8 cellular contexts compared by ENCODE assay signal in the genomic region with DNA sequence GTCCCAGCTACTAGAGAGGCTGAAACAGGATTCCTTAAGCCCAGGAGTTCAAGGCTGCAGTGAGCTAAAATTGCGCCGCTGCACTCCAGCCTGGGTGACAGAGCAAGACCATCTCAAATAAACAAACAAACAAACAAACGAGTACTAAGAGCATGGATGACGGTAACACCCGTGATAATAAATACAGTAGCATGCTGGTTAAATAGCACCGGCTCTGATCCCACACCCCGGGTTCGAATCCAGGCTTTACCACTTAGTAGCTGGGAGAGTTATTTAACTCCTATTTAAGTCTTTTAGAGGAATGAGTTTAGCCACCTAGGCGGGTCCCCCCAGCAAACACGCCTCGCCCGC. TPM values are rescaled to one million over a fixed set of nuclear protein-coding genes. Genes with fewer than 3 reads are reported as not detected.
A peak's percentile ranks its signal among the peaks of the same experiment; 100 is the strongest.
DNase-seq lines count a peak whose midpoint lies in the region; ATAC-seq and TF ChIP-seq lines count a peak whose summit lies in the region.

No MANE protein-coding gene starts in this region.

- H3K27ac ChIP-seq in aorta (ENCODE audit: low read depth in 1 of 2, low read length in 2 of 2): no peak overlapping the region

- H3K27ac Mint-ChIP-seq in stimulated activated naive CD8-positive, alpha-beta T cell treated with anti-CD3 and anti-CD28 coated beads, Interleukin-15, Interleukin-2, amounts not matched to agents 100 ng/mL and 50 ng/mL, for 24 hours: peak overlapping the region; percentile 92
- peak overlapping the region; percentile 92 for H3K27ac Mint-ChIP-seq in MCF 10A (ENCODE audit: low read depth, unreplicated experiment)

- BruUV-seq in MCF 10A (replicated peaks; lab: Mats Ljungman, UMichigan): no TSS peak

- no peaks in the 10 kb centered on the region for H3K9me3 Mint-ChIP-seq in stimulated activated naive CD8-positive, alpha-beta T cell treated with anti-CD3 and anti-CD28 coated beads, Interleukin-15, Interleukin-2, amounts not matched to agents 100 ng/mL and 50 ng/mL, for 24 hours
- H3K9me3 Mint-ChIP-seq in MCF 10A (ENCODE audit: unreplicated experiment): no peaks in the 10 kb centered on the region

- H3K9me3 ChIP-seq in mucosa of descending colon (no peaks in the 10 kb centered on the region), aorta (ENCODE audit: control insufficient read depth, low read length) (no peaks in the 10 kb centered on the region)

- no peaks in the 10 kb centered on the region for H3K27me3 ChIP-seq in aorta (ENCODE audit: control insufficient read depth in 1 of 2, insufficient read depth in 2 of 2, low read length in 1 of 2)

- POLR2A ChIA-PET in MCF 10A (lab: Yijun Ruan, JAX): interaction anchor here (0.8 to 2.0 kb wide), 6 partner anchors 9 to 247 kb away, joined by 3 to 7 read pairs (median 6); a partner anchor contains a TSS

- peak overlapping the region; percentile 95 for H3K4me3 ChIP-seq in mucosa of descending colon
- peak overlapping the region; percentile 45 to 77 for H3K4me3 ChIP-seq in aorta (ENCODE audit: low read length in 2 of 2)

- H3K27me3 Mint-ChIP-seq in stimulated activated naive CD8-positive, alpha-beta T cell treated with anti-CD3 and anti-CD28 coated beads, Interleukin-15, Interleukin-2, amounts not matched to agents 100 ng/mL and 50 ng/mL, for 24 hours: no peaks in the 10 kb centered on the region
- no peaks in the 10 kb centered on the region for H3K27me3 Mint-ChIP-seq in MCF 10A (ENCODE audit: insufficient read depth, unreplicated experiment)

- 19% methylated on average over 12 of the region's 12 CpGs for WGBS in aorta, 2 donors

- no peak for DNase-seq in stimulated activated naive CD8-positive, alpha-beta T cell treated with anti-CD3 and anti-CD28 coated beads, Interleukin-15, Interleukin-2, amounts not matched to agents 100 U/mL and 50 U/mL, for 24 hours
- DNase-seq in MCF 10A (ENCODE audit: unreplicated experiment) (no peak), mucosa of descending colon (no peak), aorta (no peak)
- DNase-seq in activated effector memory CD4-positive, alpha-beta T cell treated with Interleukin-2 at 50 U/mL for 16 hours: no peak
- no peak for DNase-seq in NK-92 treated with Interleukin-12 subunit alpha and Interleukin-12 subunit beta, amount 100 ng/mL, for 24 hours (lab: John Stamatoyannopoulos, UW)

- H3K36me3 Mint-ChIP-seq in stimulated activated naive CD8-positive, alpha-beta T cell treated with anti-CD3 and anti-CD28 coated beads, Interleukin-15, Interleukin-2, amounts not matched to agents 100 ng/mL and 50 ng/mL, for 24 hours (ENCODE audit: low read depth): peaks cover 16% of the 10 kb centered on the region
- H3K36me3 Mint-ChIP-seq in MCF 10A (ENCODE audit: insufficient read depth, unreplicated experiment): peaks cover 14% of the 10 kb centered on the region

- H3K4me1 Mint-ChIP-seq in stimulated activated naive CD8-positive, alpha-beta T cell treated with anti-CD3 and anti-CD28 coated beads, Interleukin-15, Interleukin-2, amounts not matched to agents 100 ng/mL and 50 ng/mL, for 24 hours (ENCODE audit: low read depth): peaks cover 36% of the 10 kb centered on the region
- peaks cover 11% of the 10 kb centered on the region for H3K4me1 Mint-ChIP-seq in MCF 10A (ENCODE audit: insufficient read depth, unreplicated experiment)

- H3K4me3 Mint-ChIP-seq in stimulated activated naive CD8-positive, alpha-beta T cell treated with anti-CD3 and anti-CD28 coated beads, Interleukin-15, Interleukin-2, amounts not matched to agents 100 ng/mL and 50 ng/mL, for 24 hours: peak overlapping the region; percentile 91
- peak overlapping the region; percentile 84 for H3K4me3 Mint-ChIP-seq in MCF 10A (ENCODE audit: unreplicated experiment)

- no peak for TF ChIP-seq CTCF in MCF 10A (IDR thresholded peaks at IDR 0.05; ENCODE audit: unreplicated experiment)
- TF ChIP-seq CTCF in mucosa of descending colon (IDR thresholded peaks at IDR 0.05): no peak

- H3K4me1 ChIP-seq in mucosa of descending colon (ENCODE audit: low read depth) (peaks cover 9% of the 10 kb centered on the region), aorta (ENCODE audit: control insufficient read depth in 1 of 2, insufficient read depth in 2 of 2, low read length in 2 of 2) (no peaks in the 10 kb centered on the region)

- CTCF ChIA-PET in MCF 10A (lab: Yijun Ruan, JAX): interaction anchor here (0.7 to 3.3 kb wide), 6 partner anchors 35 to 93 kb away, joined by 3 to 19 read pairs (median 6); no protein-coding TSS in a partner anchor

- intact Hi-C loops in MCF 10A (cut with micrococcal nuclease) (loop anchor here (5.0 kb wide), 1 partner anchor 54 kb away; no protein-coding TSS in a partner anchor), mucosa of descending colon (cut with DNase I, micrococcal nuclease) (no loop called here), aorta (cut with DNase I) (loop anchor here (2.0 to 5.0 kb wide), 3 partner anchors 51 to 54 kb away; a partner anchor contains a TSS)

- no peaks in the 10 kb centered on the region for H3K36me3 ChIP-seq in mucosa of descending colon (ENCODE audit: low read depth)
- peaks cover 3 to 4% of the 10 kb centered on the region in 2 donors for H3K36me3 ChIP-seq in aorta (ENCODE audit: control insufficient read depth in 1 of 2, insufficient read depth in 2 of 2, low read length in 1 of 2)

- ATAC-seq in stimulated activated naive CD8-positive, alpha-beta T cell treated with anti-CD3 and anti-CD28 coated beads, Interleukin-15, Interleukin-2, amounts not matched to agents 100 U/mL and 50 U/mL, for 24 hours: no peak
- ATAC-seq in mucosa of descending colon (no peak), aorta (ENCODE audit: low FRiP score) (no peak), HG03521 (IDR thresholded peaks at IDR 0.05; ENCODE audit: unreplicated experiment) (no peak)

RNA-seq across cellular contexts. Expression of a gene that starts 0.3 kb away (rescaled TPM):
- total RNA-seq in MCF 10A (2022) (36.7 and 47.2 TPM in 2 replicates), mucosa of descending colon (10 to 100 TPM; 24.1 to 41.0 (median 30.8) TPM), aorta (10 to 100 TPM; 39.6 to 42.8 TPM)
- 10 to 100 TPM; 41.7 to 49.7 TPM for polyA plus RNA-seq in aorta

RNA-seq across cellular contexts. Expression of a gene that starts 30.9 kb away (rescaled TPM):
- not detected in 2 replicates for total RNA-seq in MCF 10A (2022)
- total RNA-seq in mucosa of descending colon: under 1 TPM in 1 of 3 donors, not detected in 2; 0.60 TPM
- total RNA-seq in aorta: not detected
- not detected for polyA plus RNA-seq in aorta

RNA-seq across cellular contexts. Expression of a gene that starts 53.2 kb away (rescaled TPM):
- 2.4 and 3.0 TPM in 2 replicates for total RNA-seq in MCF 10A (2022)
- 10 to 100 TPM; 12.1 to 25.5 (median 16.5) TPM for total RNA-seq in mucosa of descending colon
- 10 to 100 TPM; 10.3 to 11.5 TPM for total RNA-seq in aorta
- 1 to 10 TPM; 6.6 to 8.9 TPM for polyA plus RNA-seq in aorta

Comparison
In these comparisons a context has a peak if more than half of its experiments do, and no peak if none do; other contexts are left out.
1. intact Hi-C loops: an anchor here in MCF 10A (5.0 kb wide) and aorta (2.0 to 5.0 kb wide); none called in mucosa of descending colon.